9 cellular contexts compared by ENCODE assay signal in the genomic region with DNA sequence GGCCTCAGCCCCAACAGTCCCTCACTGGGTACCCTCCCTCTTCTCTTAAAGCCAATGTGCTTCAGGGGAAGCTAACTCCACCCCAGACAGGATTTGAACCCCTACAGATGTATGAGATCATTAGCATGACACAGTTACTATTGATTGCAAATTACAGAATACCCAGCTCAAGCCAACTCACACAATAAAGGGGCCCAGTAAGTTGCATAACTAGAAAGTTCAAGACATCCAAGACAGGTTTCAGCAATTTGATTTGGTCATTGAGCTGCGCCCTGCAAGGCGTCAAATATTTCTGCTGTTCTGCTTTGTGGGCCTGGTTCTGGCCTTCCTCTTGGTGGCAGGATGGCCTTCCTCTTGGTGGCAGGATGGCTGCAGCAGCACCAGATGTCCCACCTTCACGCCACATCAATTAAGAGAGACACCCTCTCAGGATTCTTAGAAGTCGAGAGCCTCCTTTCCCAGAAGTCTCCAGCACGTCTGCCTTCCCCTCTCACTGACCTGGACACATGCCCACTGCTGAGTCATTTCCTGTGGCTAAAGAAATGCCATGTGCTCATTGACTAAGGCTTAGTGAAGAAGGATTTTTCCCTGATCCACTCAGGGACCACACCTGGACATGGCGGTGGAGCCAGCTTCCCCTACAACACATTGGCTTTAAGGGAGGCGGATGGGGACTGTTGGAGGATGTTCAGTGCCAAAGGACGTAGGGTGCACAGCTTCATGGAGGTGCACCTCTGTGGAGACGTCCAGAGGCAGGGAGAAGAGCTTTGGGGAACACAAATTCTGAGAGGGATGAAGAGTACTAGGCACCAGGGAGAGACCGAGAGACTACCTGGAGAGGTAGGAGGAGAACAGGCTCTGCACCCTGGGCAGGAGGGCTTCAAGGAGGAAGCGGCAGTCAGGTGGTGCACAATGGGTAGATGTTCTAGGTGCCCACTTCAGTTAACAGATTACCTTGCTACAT. TPM values are rescaled to one million over a fixed set of nuclear protein-coding genes. Genes with fewer than 3 reads are reported as not detected.
DNase-seq lines count a peak whose midpoint lies in the region; ATAC-seq, FAIRE-seq and TF ChIP-seq lines count a peak whose summit lies in the region.
"Had no signal": no experiment of that assay in that cellular context is flagged by ENCODE, and none has a peak within 500 bp of the region (broad histone marks: within the 10 kb centered on the region; RNA-seq: fewer than 3 reads in every experiment).

No MANE protein-coding gene starts in this region.

- ATAC-seq in GM18498 (IDR thresholded peaks at IDR 0.05; ENCODE audit: unreplicated experiment) = no peak

- peak overlapping the region; percentile 89 to 92 (median 91) for H3K27ac Mint-ChIP-seq in nephron

- H3K36me3 Mint-ChIP-seq in nephron (ENCODE audit: low read depth) = peaks cover 67% of the 10 kb centered on the region

- H3K4me1 ChIP-seq in endothelial cell of umbilical vein (ENCODE audit: control insufficient read depth, extremely low read depth, insufficient read depth, low read length) = peaks cover 41% of the 10 kb centered on the region

- CTCF ChIA-PET in endothelial cell of umbilical vein (lab: Charles Lee) = no interaction called here

- H4K20me1 ChIP-seq in endothelial cell of umbilical vein (replicated peaks; ENCODE audit: control insufficient read depth, extremely low read depth, insufficient read depth, low read length) = no peaks in the 10 kb centered on the region

- FAIRE-seq in endothelial cell of umbilical vein (lab: Jason Lieb, UNC) = peak; percentile 98

- H2AFZ ChIP-seq in endothelial cell of umbilical vein (ENCODE audit: low read depth, low read length) = no peak overlapping the region

- H3K4me2 ChIP-seq in endothelial cell of umbilical vein (ENCODE audit: insufficient read depth, low read length) = peak overlapping the region; percentile 3

- POLR2A ChIA-PET in endothelial cell of umbilical vein (lab: Charles Lee) = interaction anchor here (0.6 kb wide), 1 partner anchor 44 kb away, joined by 4 read pairs; no protein-coding TSS in a partner anchor

- H3K36me3 ChIP-seq in endothelial cell of umbilical vein (ENCODE audit: control insufficient read depth in 2 of 2, extremely low read depth in 1 of 2, insufficient read depth in 2 of 2, low read length in 2 of 2) (peaks cover 63 to 67% of the 10 kb centered on the region in 2 experiments), WERI-Rb-1 (no peaks in the 10 kb centered on the region; the same call in 1 of the 2 replicates)

- TF ChIP-seq CTCF in endothelial cell of umbilical vein (IDR thresholded peaks at IDR 0.05; ENCODE audit: extremely low read depth in 1 of 2, insufficient read depth in 1 of 2, low read depth in 1 of 2, low read length in 2 of 2) (no peak), nephron (IDR thresholded peaks at IDR 0.05; ENCODE audit: unreplicated experiment in 3 of 3) (no peak), WERI-Rb-1 (IDR thresholded peaks at IDR 0.05; ENCODE audit: low read depth, low read length) (no peak)

- no peaks in the 10 kb centered on the region for H3K9me3 ChIP-seq in endothelial cell of umbilical vein (replicated peaks; ENCODE audit: control insufficient read depth, insufficient read depth, low read length)
- H3K9me3 ChIP-seq in WERI-Rb-1 (ENCODE audit: severe bottlenecking) = no peaks in the 10 kb centered on the region

- no peaks in the 10 kb centered on the region for H3K27me3 ChIP-seq in endothelial cell of umbilical vein (ENCODE audit: control insufficient read depth in 2 of 2, insufficient read depth in 2 of 2, low read length in 2 of 2)
- no peaks in the 10 kb centered on the region for H3K27me3 ChIP-seq in WERI-Rb-1 (ENCODE audit: insufficient read depth, low read depth, severe bottlenecking)

- DNase-seq in COLO668 (lab: John Stamatoyannopoulos, UW; ENCODE audit: unreplicated experiment) = peak; percentile 6
- DNase-seq in NCI-H460 (ENCODE audit: extremely low read depth, low read depth) = peak; percentile 79
- peak; percentile 96 for DNase-seq in endothelial cell of umbilical vein (ENCODE audit: low read depth, low spot score)
- DNase-seq in WERI-Rb-1 = no peak
- DNase-seq in activated T-cell treated with anti-CD3 and anti-CD28 coated beads, Interleukin-2, amount 50 U/mL, for 48 hours = no peak
- DNase-seq in stimulated activated naive CD4-positive, alpha-beta T cell (lab: John Stamatoyannopoulos, UW) = no peak
- DNase-seq: NCI-H526 had no signal

- peak; percentile 74 for TF ChIP-seq POLR2A in endothelial cell of umbilical vein (IDR thresholded peaks at IDR 0.05; ENCODE audit: low read depth, low read length)

- dilution Hi-C loops in endothelial cell of umbilical vein (cut with MboI; ENCODE audit: extremely low pct_ligation_motif_present, low sequenced_read_pairs) = no loop called here

- H3K27ac ChIP-seq in endothelial cell of umbilical vein (ENCODE audit: insufficient read depth, low read depth, low read length) = peak overlapping the region; percentile 76
- H3K27ac ChIP-seq in WERI-Rb-1 = no peak overlapping the region

- TSS peak; percentile 1 for BruUV-seq in endothelial cell of umbilical vein (replicated peaks; lab: Mats Ljungman, UMichigan)

- H3K9ac ChIP-seq in endothelial cell of umbilical vein (replicated peaks; ENCODE audit: extremely low read depth, insufficient read depth, low read length) = no peak overlapping the region

- intact Hi-C loops in endothelial cell of umbilical vein (cut with micrococcal nuclease) = loop anchor here (1.0 to 5.0 kb wide), 3 partner anchors 44 to 189 kb away; no protein-coding TSS in a partner anchor

- H3K9me1 ChIP-seq in endothelial cell of umbilical vein (replicated peaks; ENCODE audit: control insufficient read depth, extremely low read depth, insufficient read depth, low read length) = no peaks in the 10 kb centered on the region

- no peak overlapping the region for H3K4me3 Mint-ChIP-seq in nephron

- H3K4me3 ChIP-seq in endothelial cell of umbilical vein (replicated peaks in 1 of 3; ENCODE audit: insufficient read depth in 1 of 3, low read depth in 1 of 3, low read length in 3 of 3) (no peak overlapping the region), WERI-Rb-1 (ENCODE audit: low read depth, low read length) (no peak overlapping the region)

- no peaks in the 10 kb centered on the region for H3K9me3 Mint-ChIP-seq in nephron

- peaks cover 70% of the 10 kb centered on the region for H3K4me1 Mint-ChIP-seq in nephron

- peaks cover 9% of the 10 kb centered on the region for H3K27me3 Mint-ChIP-seq in nephron (ENCODE audit: low read depth)

- H3K79me2 ChIP-seq in endothelial cell of umbilical vein (ENCODE audit: control insufficient read depth, insufficient read depth, low read length) = peaks cover 10% of the 10 kb centered on the region

TF ChIP-seq in endothelial cell of umbilical vein, 7 proteins besides CTCF, POLR2A, EP300 and RAD21:
- TF ChIP-seq, protein P1, sequence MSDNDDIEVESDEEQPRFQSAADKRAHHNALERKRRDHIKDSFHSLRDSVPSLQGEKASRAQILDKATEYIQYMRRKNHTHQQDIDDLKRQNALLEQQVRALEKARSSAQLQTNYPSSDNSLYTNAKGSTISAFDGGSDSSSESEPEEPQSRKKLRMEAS (IDR thresholded peaks at IDR 0.05; ENCODE audit: insufficient read depth, insufficient read length) = peak; percentile 95
- TF ChIP-seq JUN (IDR thresholded peaks at IDR 0.05; ENCODE audit: borderline replicate concordance, insufficient read depth, insufficient read length, low read depth) = peak; percentile 88
- TF ChIP-seq FOS (IDR thresholded peaks at IDR 0.05; ENCODE audit: borderline replicate concordance, insufficient read depth, low read length) = peak; percentile 80
- TF ChIP-seq EZH2 (IDR thresholded peaks at IDR 0.05; ENCODE audit: borderline replicate concordance, low read depth, low read length, severe bottlenecking) = no peak
- no peak for TF ChIP-seq GATA2 (IDR thresholded peaks at IDR 0.05; ENCODE audit: insufficient read depth, insufficient read length, low read depth, low read length)
- TF ChIP-seq MYC (IDR thresholded peaks at IDR 0.05; ENCODE audit: low read depth, low read length) = peak; percentile 92
- peak; percentile 73 for TF ChIP-seq POLR2AphosphoS5 (IDR thresholded peaks at IDR 0.05; ENCODE audit: insufficient read depth, low read depth, low read length)

RNA-seq across cellular contexts. Expression of a gene that starts 49.1 kb away (rescaled TPM):
- not detected in 2 replicates for total RNA-seq in NCI-H460 (2014; rRNA removed; shearing (Covaris generic))
- polyA plus RNA-seq in NCI-H460 (2014; cell fraction: nucleus; rRNA removed) = not detected in 2 replicates
- 0.95 and 0.99 TPM in 2 replicates for total RNA-seq in endothelial cell of umbilical vein
- polyA plus RNA-seq in endothelial cell of umbilical vein = 1.2 and 1.3 TPM in 2 replicates
- polyA plus RNA-seq in endothelial cell of umbilical vein (2011; cell fraction: cytosol; rRNA removed) = 1.1 TPM in 2 replicates
- 0.63 and 0.97 TPM in 2 replicates for polyA plus RNA-seq in endothelial cell of umbilical vein (2011; cell fraction: nucleus; rRNA removed)
- 0.22 and 0.46 TPM in 2 replicates for polyA plus RNA-seq in endothelial cell of umbilical vein (2012)
- not detected in 2 replicates for polyA minus RNA-seq in endothelial cell of umbilical vein
- not detected for polyA minus RNA-seq in endothelial cell of umbilical vein (2011; cell fraction: cytosol; rRNA and poly(A)+ RNA removed)
- polyA minus RNA-seq in endothelial cell of umbilical vein (2011; cell fraction: nucleus; rRNA and poly(A)+ RNA removed) = 0.24 TPM in 1 of 2 replicates, not detected in the other

Comparison
In these comparisons a context has a peak if more than half of its experiments do, and no peak if none do; other contexts are left out.
1. DNase-seq: peak in COLO668 (single experiment), NCI-H460 (single experiment) and endothelial cell of umbilical vein (single experiment); none in WERI-Rb-1 (single experiment), activated T-cell treated with anti-CD3 and anti-CD28 coated beads, Interleukin-2, amount 50 U/mL, for 48 hours (0 of 2) and stimulated activated naive CD4-positive, alpha-beta T cell (0 of 6).